ENCODE assay signal across 8 cellular contexts in the genomic region with DNA sequence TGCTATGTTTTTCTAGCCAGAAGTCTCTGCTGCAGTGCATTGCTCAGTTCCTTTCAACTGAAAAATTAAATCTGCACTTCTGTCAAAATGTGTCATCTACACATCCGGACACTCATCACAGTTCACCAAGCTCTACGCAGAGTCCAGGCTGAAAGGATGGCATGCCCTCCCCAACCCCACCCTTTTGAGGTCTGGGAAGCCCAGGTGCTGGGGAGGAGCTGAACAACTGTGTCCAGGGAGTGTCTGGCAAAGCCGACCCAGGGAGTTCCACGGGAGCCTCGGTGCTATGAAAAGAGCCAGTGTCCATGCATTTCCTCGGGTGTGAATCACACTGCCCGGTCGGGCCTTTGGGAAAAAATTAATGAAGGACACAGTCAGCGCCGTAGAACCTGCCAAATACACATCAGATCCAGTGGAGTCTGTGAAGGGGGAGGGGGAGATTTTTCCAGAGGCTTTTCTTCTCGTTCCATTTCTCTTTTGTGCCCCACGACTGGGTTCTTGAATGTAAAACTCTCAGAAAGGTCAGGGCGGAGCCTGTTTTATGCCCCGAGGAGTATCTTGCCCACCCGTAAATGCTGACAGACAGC. TPM values are rescaled to one million over a fixed set of nuclear protein-coding genes. Genes with fewer than 3 reads are reported as not detected.
DNase-seq lines count a peak whose midpoint lies in the region; ATAC-seq, FAIRE-seq and TF ChIP-seq lines count a peak whose summit lies in the region.

No MANE protein-coding gene starts in this region.

- H3K9me3 ChIP-seq in ascending aorta (no peaks in the 10 kb centered on the region), right cardiac atrium (ENCODE audit: control insufficient read depth, low read length) (no peaks in the 10 kb centered on the region)

- intact Hi-C loops in ascending aorta (cut with DNase I) (loop anchor here (2.0 to 10.0 kb wide), 6 partner anchors 70 to 1040 kb away; a partner anchor contains a TSS), right cardiac atrium (cut with DNase I) (no loop called here)

- peak; percentile 92 for FAIRE-seq in H54 (lab: Jason Lieb, UNC)

- peak; percentile 47 to 71 for ATAC-seq in right cardiac atrium
- ATAC-seq in GM21526 (IDR thresholded peaks at IDR 0.05; ENCODE audit: low FRiP score, unreplicated experiment), result no peak

- H3K4me1 ChIP-seq in ascending aorta, result peaks cover 0 to 8% of the 10 kb centered on the region in 2 donors
- no peaks in the 10 kb centered on the region for H3K4me1 ChIP-seq in right cardiac atrium (ENCODE audit: control insufficient read depth, insufficient read depth, low read length)

- no peaks in the 10 kb centered on the region for H3K36me3 Mint-ChIP-seq in progenitor cell of endocrine pancreas (ENCODE audit: insufficient read depth)

- WGBS in right cardiac atrium, result under 1% methylated on average over 15 of the region's 15 CpGs

- H3K4me3 ChIP-seq in ascending aorta (peak overlapping the region; percentile 86 to 99), right cardiac atrium (ENCODE audit: low read length) (peak overlapping the region; percentile 89)

- no peaks in the 10 kb centered on the region for H3K36me3 ChIP-seq in ascending aorta

- peaks cover 44% of the 10 kb centered on the region for H3K27me3 Mint-ChIP-seq in progenitor cell of endocrine pancreas

- H3K9me3 Mint-ChIP-seq in progenitor cell of endocrine pancreas (ENCODE audit: low read depth), result no peaks in the 10 kb centered on the region

- peak overlapping the region; percentile 86 for H3K4me3 Mint-ChIP-seq in progenitor cell of endocrine pancreas (ENCODE audit: low read depth)

- no peaks in the 10 kb centered on the region for H3K27me3 ChIP-seq in ascending aorta
- H3K27me3 ChIP-seq in right cardiac atrium (ENCODE audit: control insufficient read depth, insufficient read depth), result no peaks in the 10 kb centered on the region

- H3K27ac Mint-ChIP-seq in progenitor cell of endocrine pancreas, result peak overlapping the region; percentile 96

- peak overlapping the region; percentile 88 to 95 for H3K27ac ChIP-seq in ascending aorta
- H3K27ac ChIP-seq in right cardiac atrium (ENCODE audit: low read length), result no peak overlapping the region

- peaks cover 21% of the 10 kb centered on the region for H3K4me1 Mint-ChIP-seq in progenitor cell of endocrine pancreas (ENCODE audit: low read depth)

- no peak for TF ChIP-seq POLR2A in H54 (IDR thresholded peaks at IDR 0.05; ENCODE audit: low read depth, low read length)

- TF ChIP-seq CTCF in ascending aorta (IDR thresholded peaks at IDR 0.05), result no peak
- no peak for TF ChIP-seq CTCF in progenitor cell of endocrine pancreas (IDR thresholded peaks at IDR 0.05; ENCODE audit: unreplicated experiment)

- DNase-seq in AG20443 (ENCODE audit: low spot score), result peak; percentile 66
- peak; percentile 92 for DNase-seq in H54 (ENCODE audit: insufficient read length, low spot score)
- DNase-seq in RKO (ENCODE audit: low spot score), result peak; percentile 86
- peak in 1 of 2 donors; percentile 81 for DNase-seq in ascending aorta (ENCODE audit: low spot score in 2 of 2)
- DNase-seq in right cardiac atrium, result peak; percentile 54 to 68 (median 67)
- peak; percentile 17 for DNase-seq in progenitor cell of endocrine pancreas (ENCODE audit: low spot score, unreplicated experiment)
- no peak for DNase-seq in T-helper 9 cell

RNA-seq across cellular contexts. Expression of a gene that starts 0.7 kb away (rescaled TPM):
- total RNA-seq in ascending aorta, result 5.7 TPM
- 10 to 100 TPM; 13.7 to 25.3 (median 17.0) TPM for total RNA-seq in right cardiac atrium
- polyA plus RNA-seq in right cardiac atrium, result 1.3 TPM
- total RNA-seq in progenitor cell of endocrine pancreas, result 57.0 and 75.1 TPM in 2 replicates
